1 cellular context compared by ENCODE assay signal in genomic region chr13:46551410-46552301, GRCh38.
TF ChIP-seq lines count a peak whose summit lies in the region.

No MANE protein-coding gene starts in this region.

TF ChIP-seq in K562, 482 proteins besides CTCF, POLR2A, EP300 and RAD21 (continued from another document):
- TF ChIP-seq RB1 (IDR thresholded peaks at IDR 0.05; ENCODE audit: low read depth) (0 out of 2 replicates have a peak, but pooled peaks have one; percentile 17), CTCFL (IDR thresholded peaks at IDR 0.05; ENCODE audit: borderline replicate concordance, insufficient read depth, low read depth, low read length, poor library complexity, severe bottlenecking) (peak; percentile 67), KDM4B (IDR thresholded peaks at IDR 0.05; ENCODE audit: borderline replicate concordance in 2 of 2, low read depth in 1 of 2) (no peak), JUND (IDR thresholded peaks at IDR 0.05; ENCODE audit: borderline replicate concordance, low read depth, low read length) (0 out of 2 replicates have a peak, but pooled peaks have one; percentile 11), JUND (tag; IDR thresholded peaks at IDR 0.05; ENCODE audit: borderline replicate concordance, low read depth, low read length) (no peak), CLOCK (CRISPR knock-in tag; IDR thresholded peaks at IDR 0.05; ENCODE audit: borderline replicate concordance) (no peak), U2AF2 (optimal IDR thresholded peaks at IDR 0.05; ENCODE audit: low read depth, low read length) (no peak), ZNF124 (CRISPR knock-in tag; IDR thresholded peaks at IDR 0.05) (no peak)
